ENCODE assay signal across 8 cellular contexts in the genomic region with DNA sequence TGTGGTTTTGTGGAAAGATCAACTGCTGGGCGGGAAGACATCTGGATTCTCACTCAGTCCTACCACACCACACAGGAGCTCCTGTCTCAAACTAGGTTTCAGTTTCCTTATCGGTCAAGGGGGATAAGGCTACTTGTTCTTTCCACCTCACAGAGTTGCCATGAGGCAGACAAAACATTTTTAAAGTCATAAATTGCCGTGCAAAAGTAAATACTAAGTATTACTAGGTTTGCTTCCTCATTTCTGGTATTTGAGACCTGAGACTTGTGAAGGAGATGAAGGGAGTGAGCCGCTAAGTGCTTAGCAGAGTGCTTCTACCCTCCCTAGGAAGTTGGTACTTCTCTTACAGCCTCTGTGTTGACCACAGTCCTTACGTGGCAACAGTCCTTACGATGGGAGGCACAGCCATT. TPM values are rescaled to one million over a fixed set of nuclear protein-coding genes. Genes with fewer than 3 reads are reported as not detected.
DNase-seq lines count a peak whose midpoint lies in the region; ATAC-seq and TF ChIP-seq lines count a peak whose summit lies in the region.

No MANE protein-coding gene starts in this region.

- H3K27ac ChIP-seq in OCI-LY7 (ENCODE audit: low read depth, low read length, poor library complexity, severe bottlenecking): peak overlapping the region; percentile 71
- H3K27ac ChIP-seq in ectodermal cell (ENCODE audit: insufficient read depth, low read depth, low read length, poor library complexity, severe bottlenecking): no peak overlapping the region
- no peak overlapping the region for H3K27ac ChIP-seq in neuronal stem cell (replicated peaks; ENCODE audit: low read length)

- no peaks in the 10 kb centered on the region for H3K9me2 ChIP-seq in OCI-LY7 (ENCODE audit: insufficient read depth, low read length)

- no peak overlapping the region for H2BK120ac ChIP-seq in neuronal stem cell (ENCODE audit: low read depth, low read length)

- no peak overlapping the region for H4K8ac ChIP-seq in neuronal stem cell (ENCODE audit: low read depth, low read length)

- H3K9ac ChIP-seq in neuronal stem cell (ENCODE audit: low read depth, low read length, poor library complexity): no peak overlapping the region

- H3K23ac ChIP-seq in neuronal stem cell (ENCODE audit: low read depth, low read length, poor library complexity): no peak overlapping the region

- H4K91ac ChIP-seq in neuronal stem cell (ENCODE audit: low read depth, low read length, poor library complexity): no peak overlapping the region

- no peaks in the 10 kb centered on the region for H3K79me1 ChIP-seq in neuronal stem cell (ENCODE audit: low read depth, low read length)

- H3K4me3 Mint-ChIP-seq in activated T-cell treated with anti-CD3 and anti-CD28 coated beads, Interleukin-2, amount 50 U/mL, for 4 hours: peak overlapping the region; percentile 91

- CTCF ChIA-PET in OCI-LY7 (lab: Charles Lee; ENCODE audit: unreplicated experiment): interaction anchor here (1.0 kb wide), 1 partner anchor 17 kb away, joined by 5 read pairs; no protein-coding TSS in a partner anchor

- H3K4me3 ChIP-seq in OCI-LY7 (ENCODE audit: low read depth, low read length, poor library complexity, severe bottlenecking) (peak overlapping the region; percentile 79), ectodermal cell (ENCODE audit: insufficient read depth, low read depth, low read length) (peak overlapping the region; percentile 51), neuronal stem cell (ENCODE audit: low read length in 2 of 2) (peak overlapping the region in 1 of 2 donors; percentile 86)

- no peak overlapping the region for H2BK5ac ChIP-seq in neuronal stem cell (ENCODE audit: low read length)

- H2AFZ ChIP-seq in OCI-LY7 (ENCODE audit: low read length): no peak overlapping the region; the same call in 1 of the 2 replicates
- H2AFZ ChIP-seq in neuronal stem cell (ENCODE audit: low read length): peak overlapping the region; percentile 99

- H3K4ac ChIP-seq in neuronal stem cell (ENCODE audit: low read length): no peak overlapping the region

- H3K14ac ChIP-seq in neuronal stem cell (ENCODE audit: low read length): no peak overlapping the region

- H2AK5ac ChIP-seq in neuronal stem cell (ENCODE audit: low read depth, low read length): no peak overlapping the region

- no peak for DNase-seq in activated T-cell treated with anti-CD3 and anti-CD28 coated beads, Interleukin-2, amount 50 U/mL, for 4 hours
- DNase-seq in activated T-cell treated with anti-CD3 and anti-CD28 coated beads for 4 hours (no peak), OCI-LY7 (ENCODE audit: low spot score) (peak; percentile 59), neuronal stem cell (ENCODE audit: low spot score) (no peak), NCI-H69 (lab: John Stamatoyannopoulos, UW) (no peak), NCI-H2107 (lab: John Stamatoyannopoulos, UW) (no peak)

- peaks cover 39% of the 10 kb centered on the region for H3K4me1 ChIP-seq in OCI-LY7 (ENCODE audit: insufficient read depth, low read length, poor library complexity, severe bottlenecking)
- H3K4me1 ChIP-seq in ectodermal cell (ENCODE audit: control insufficient read depth, insufficient read depth, low read length): no peaks in the 10 kb centered on the region
- peaks cover 4 to 6% of the 10 kb centered on the region in 2 donors for H3K4me1 ChIP-seq in neuronal stem cell (ENCODE audit: control insufficient read depth in 2 of 2, insufficient read depth in 1 of 2, low read depth in 1 of 2, low read length in 2 of 2)

- H3K36me3 Mint-ChIP-seq in activated T-cell treated with anti-CD3 and anti-CD28 coated beads, Interleukin-2, amount 50 U/mL, for 4 hours (ENCODE audit: insufficient read depth): peaks cover 17% of the 10 kb centered on the region

- H3K9me3 Mint-ChIP-seq in activated T-cell treated with anti-CD3 and anti-CD28 coated beads, Interleukin-2, amount 50 U/mL, for 4 hours: no peaks in the 10 kb centered on the region

- WGBS in ectodermal cell, 2 experiments: 91% methylated on average over 6 of the region's 6 CpGs
- WGBS in neuronal stem cell (ENCODE audit: extremely low coverage in 2 of 2, insufficient read length in 2 of 2, insufficient replicate concordance in 1 of 2), 2 donors: no CpG with 5 or more reads among the region's 6 CpGs

- no peaks in the 10 kb centered on the region for H3K27me3 Mint-ChIP-seq in activated T-cell treated with anti-CD3 and anti-CD28 coated beads, Interleukin-2, amount 50 U/mL, for 4 hours (ENCODE audit: low read depth)

- H3K36me3 ChIP-seq in OCI-LY7 (ENCODE audit: insufficient read depth, low read length) (peaks cover 43% of the 10 kb centered on the region), ectodermal cell (ENCODE audit: control insufficient read depth, insufficient read depth, low read length) (peaks cover 4% of the 10 kb centered on the region), neuronal stem cell (replicated peaks in 1 of 2; ENCODE audit: control insufficient read depth in 2 of 2, insufficient read depth in 2 of 2, low read length in 2 of 2) (peaks cover 4 to 41% of the 10 kb centered on the region in 2 donors)

- no peak overlapping the region for H2BK12ac ChIP-seq in neuronal stem cell (ENCODE audit: low read length)

- H3K4me2 ChIP-seq in OCI-LY7 (ENCODE audit: low read length) (peak overlapping the region; percentile 95), neuronal stem cell (ENCODE audit: insufficient read depth, low read length, poor library complexity, severe bottlenecking) (no peak overlapping the region)

- peaks cover 37% of the 10 kb centered on the region for H3K79me2 ChIP-seq in OCI-LY7 (ENCODE audit: insufficient read depth, low read depth, low read length)

- peaks cover 23% of the 10 kb centered on the region for H3K4me1 Mint-ChIP-seq in activated T-cell treated with anti-CD3 and anti-CD28 coated beads, Interleukin-2, amount 50 U/mL, for 4 hours (ENCODE audit: low read depth)

- intact Hi-C loops in OCI-LY7 (cut with micrococcal nuclease; ENCODE audit: unreplicated experiment): loop anchor here (1.0 to 10.0 kb wide), 4 partner anchors 36 to 1354 kb away; partner anchors contain the start of genes LCORL, MED28 and TAPT1

- ATAC-seq in activated T-cell treated with anti-CD3 and anti-CD28 coated beads, Interleukin-2, amount 50 U/mL, for 4 hours: no peak
- peak; percentile 30 for ATAC-seq in HG02870 (IDR thresholded peaks at IDR 0.05; ENCODE audit: unreplicated experiment)

- no peak overlapping the region for H3K18ac ChIP-seq in neuronal stem cell (ENCODE audit: low read length)

- H2BK15ac ChIP-seq in neuronal stem cell (ENCODE audit: low read length): no peak overlapping the region

- H3K9me3 ChIP-seq in OCI-LY7 (ENCODE audit: low read length): no peaks in the 10 kb centered on the region
- no peaks in the 10 kb centered on the region for H3K9me3 ChIP-seq in ectodermal cell (ENCODE audit: control insufficient read depth, low read length)
- H3K9me3 ChIP-seq in neuronal stem cell (replicated peaks in 1 of 2; ENCODE audit: control insufficient read depth in 2 of 2, insufficient read depth in 1 of 2, low read depth in 1 of 2, low read length in 2 of 2): no peaks in the 10 kb centered on the region

- no TSS peak for BruUV-seq in OCI-LY7 (replicated peaks; lab: Mats Ljungman, UMichigan)

- POLR2A ChIA-PET in OCI-LY7 (lab: Charles Lee): interaction anchor here (0.6 to 1.6 kb wide), 8 partner anchors 9 to 35 kb away, joined by 3 to 14 read pairs (median 5); partner anchors contain the start of gene MED28

- H3K27me3 ChIP-seq in ectodermal cell (ENCODE audit: control insufficient read depth, insufficient read depth, low read length, poor library complexity, severe bottlenecking): no peaks in the 10 kb centered on the region
- H3K27me3 ChIP-seq in neuronal stem cell (ENCODE audit: control insufficient read depth in 3 of 3, insufficient read depth in 3 of 3, low read depth in 1 of 3, low read length in 3 of 3): no peaks in the 10 kb centered on the region

- peaks cover 14% of the 10 kb centered on the region; the same call in 1 of the 2 replicates for H4K20me1 ChIP-seq in OCI-LY7 (ENCODE audit: insufficient read depth, low read length)

- no peak for TF ChIP-seq CTCF in OCI-LY7 (conservative IDR thresholded peaks at IDR 0.05; ENCODE audit: low read length)

RNA-seq across cellular contexts. Expression of gene LAP3, which starts 1.5 kb away (rescaled TPM):
- 100 to 1,000 TPM; 101 to 106 (median 104) TPM for total RNA-seq in activated T-cell treated with anti-CD3 and anti-CD28 coated beads, Interleukin-2, amount 50 U/mL, for 4 hours
- 111 and 115 TPM in 2 replicates for total RNA-seq in OCI-LY7 (2014; rRNA removed; shearing (Covaris generic))
- total RNA-seq in OCI-LY7 (2022): 101 and 104 TPM in 2 replicates
- polyA plus RNA-seq in ectodermal cell (2013, experiment 1 of 4): 45.4 TPM
- 46.7 TPM for polyA plus RNA-seq in ectodermal cell (2013, experiment 2 of 4)
- polyA plus RNA-seq in ectodermal cell (2013, experiment 3 of 4): 32.6 TPM
- 37.0 TPM for polyA plus RNA-seq in ectodermal cell (2013, experiment 4 of 4)
- polyA plus RNA-seq in neuronal stem cell (2013, experiment 1 of 2): 18.8 TPM
- polyA plus RNA-seq in neuronal stem cell (2013, experiment 2 of 2): 20.1 TPM

RNA-seq across cellular contexts. Expression of gene MED28, which starts 36.0 kb away (rescaled TPM):
- total RNA-seq in activated T-cell treated with anti-CD3 and anti-CD28 coated beads, Interleukin-2, amount 50 U/mL, for 4 hours: 10 to 100 TPM; 56.9 to 60.8 (median 60.2) TPM
- 20.7 and 27.0 TPM in 2 replicates for total RNA-seq in OCI-LY7 (2014; rRNA removed; shearing (Covaris generic))
- total RNA-seq in OCI-LY7 (2022): 78.2 and 86.2 TPM in 2 replicates
- polyA plus RNA-seq in ectodermal cell (2013, experiment 1 of 4): 83.5 TPM
- polyA plus RNA-seq in ectodermal cell (2013, experiment 2 of 4): 91.7 TPM
- polyA plus RNA-seq in ectodermal cell (2013, experiment 3 of 4): 61.8 TPM
- polyA plus RNA-seq in ectodermal cell (2013, experiment 4 of 4): 75.5 TPM
- 41.3 TPM for polyA plus RNA-seq in neuronal stem cell (2013, experiment 1 of 2)
- polyA plus RNA-seq in neuronal stem cell (2013, experiment 2 of 2): 42.4 TPM
